ENCODE assay signal across 8 cellular contexts in genomic region chr11:123561046-123561781, GRCh38.
DNase-seq lines count a peak whose midpoint lies in the region; ATAC-seq lines count a peak whose summit lies in the region.

No MANE protein-coding gene starts in this region.

- peaks cover 0 to 8% (median 0%) of the 10 kb centered on the region in 5 donors for H3K36me3 Mint-ChIP-seq in naive thymus-derived CD4-positive, alpha-beta T cell

- no peaks in the 10 kb centered on the region for H3K27me3 ChIP-seq in duodenal mucosa (ENCODE audit: control insufficient read depth in 1 of 2, insufficient read depth in 2 of 2, low read length in 2 of 2)
- no peaks in the 10 kb centered on the region for H3K27me3 ChIP-seq in naive thymus-derived CD4-positive, alpha-beta T cell (ENCODE audit: control insufficient read depth in 2 of 2, insufficient read depth in 2 of 2, low read length in 2 of 2)

- DNase-seq in DMS79 treated with DMSO at 0.1 percent for 48 hours (lab: John Stamatoyannopoulos, UW), result peak; percentile 58
- DNase-seq in NCI-H2196 (lab: John Stamatoyannopoulos, UW; ENCODE audit: unreplicated experiment), result peak; percentile 78
- no peak for DNase-seq in naive thymus-derived CD4-positive, alpha-beta T cell
- DNase-seq in central memory CD4-positive, alpha-beta T cell, result no peak
- no peak for DNase-seq in activated CD4-positive, alpha-beta T cell treated with anti-CD3 and anti-CD28 coated beads for 48 hours

- no peak overlapping the region for H3K9ac ChIP-seq in duodenal mucosa (ENCODE audit: low read depth in 1 of 2, low read length in 2 of 2)

- H3K4me1 Mint-ChIP-seq in naive thymus-derived CD4-positive, alpha-beta T cell, result peaks cover 7 to 31% (median 18%) of the 10 kb centered on the region in 7 donors

- peak overlapping the region; percentile 17 to 19 for H3K4me3 ChIP-seq in duodenal mucosa (ENCODE audit: low read depth in 1 of 2, low read length in 2 of 2)
- H3K4me3 ChIP-seq in naive thymus-derived CD4-positive, alpha-beta T cell (ENCODE audit: low read length), result peak overlapping the region; percentile 31

- POLR2A ChIA-PET in naive thymus-derived CD4-positive, alpha-beta T cell (lab: Charles Lee), result no interaction called here

- H3K27ac ChIP-seq in duodenal mucosa (ENCODE audit: low read depth, low read length), result no peak overlapping the region
- H3K27ac ChIP-seq in naive thymus-derived CD4-positive, alpha-beta T cell (ENCODE audit: low read depth, low read length), result no peak overlapping the region

- peak overlapping the region in 7 of 10 donors; percentile 66 to 89 (median 76) for H3K4me3 Mint-ChIP-seq in naive thymus-derived CD4-positive, alpha-beta T cell

- ATAC-seq in naive thymus-derived CD4-positive, alpha-beta T cell, result no peak
- ATAC-seq in GM21619 (IDR thresholded peaks at IDR 0.05; ENCODE audit: unreplicated experiment) (no peak), GM18909 (IDR thresholded peaks at IDR 0.05; ENCODE audit: poor library complexity, unreplicated experiment) (no peak)

- peaks cover 5 to 11% of the 10 kb centered on the region in 2 donors for H3K4me1 ChIP-seq in duodenal mucosa (ENCODE audit: control insufficient read depth in 1 of 2, insufficient read depth in 2 of 2, low read length in 2 of 2)
- peaks cover 0 to 7% of the 10 kb centered on the region in 2 donors for H3K4me1 ChIP-seq in naive thymus-derived CD4-positive, alpha-beta T cell (ENCODE audit: control insufficient read depth in 2 of 2, insufficient read depth in 2 of 2, low read length in 2 of 2)

- H3K9me3 ChIP-seq in duodenal mucosa (ENCODE audit: control insufficient read depth in 1 of 2, low read length in 2 of 2), result no peaks in the 10 kb centered on the region
- no peaks in the 10 kb centered on the region for H3K9me3 ChIP-seq in naive thymus-derived CD4-positive, alpha-beta T cell (ENCODE audit: control insufficient read depth in 2 of 3, low read length in 3 of 3)

- intact Hi-C loops in naive thymus-derived CD4-positive, alpha-beta T cell (cut with micrococcal nuclease), result no loop called here

- CTCF ChIA-PET in naive thymus-derived CD4-positive, alpha-beta T cell (lab: Charles Lee), result no interaction called here

- H3K27me3 Mint-ChIP-seq in naive thymus-derived CD4-positive, alpha-beta T cell, result peaks cover 0 to 4% (median 0%) of the 10 kb centered on the region in 5 donors

- H3K36me3 ChIP-seq in duodenal mucosa (ENCODE audit: control insufficient read depth in 1 of 2, insufficient read depth in 2 of 2, low read length in 2 of 2), result no peaks in the 10 kb centered on the region
- no peaks in the 10 kb centered on the region for H3K36me3 ChIP-seq in naive thymus-derived CD4-positive, alpha-beta T cell (ENCODE audit: control insufficient read depth in 2 of 3, insufficient read depth in 3 of 3, low read length in 3 of 3)

- peak overlapping the region in 5 of 9 donors; percentile 34 to 86 (median 71) for H3K27ac Mint-ChIP-seq in naive thymus-derived CD4-positive, alpha-beta T cell

- H3K9me3 Mint-ChIP-seq in naive thymus-derived CD4-positive, alpha-beta T cell, result no peaks in the 10 kb centered on the region

Comparison
In these comparisons a context has a peak if more than half of its experiments do, and no peak if none do; other contexts are left out.
1. DNase-seq: peak in DMS79 treated with DMSO at 0.1 percent for 48 hours (single experiment) and NCI-H2196 (single experiment); none in naive thymus-derived CD4-positive, alpha-beta T cell (0 of 9), central memory CD4-positive, alpha-beta T cell (single experiment) and activated CD4-positive, alpha-beta T cell treated with anti-CD3 and anti-CD28 coated beads for 48 hours (single experiment).